Comparison of ENCODE assay signal across 2 cellular contexts in genomic region chr11:6962673-6963072, GRCh38.
TF ChIP-seq lines count a peak whose summit lies in the region.

No MANE protein-coding gene starts in this region.

TF ChIP-seq in K562, 482 proteins besides CTCF, POLR2A, EP300 and RAD21:
- no peak for TF ChIP-seq CEBPG (CRISPR knock-in tag; IDR thresholded peaks at IDR 0.05)
- TF ChIP-seq CEBPG (tag; conservative IDR thresholded peaks at IDR 0.05 in 1 of 2, IDR thresholded peaks at IDR 0.05 in 1 of 2) = peak; percentile 23 to 75; a peak in 3 of 4 replicates
- no peak for TF ChIP-seq SP1 (CRISPR knock-in tag; IDR thresholded peaks at IDR 0.05)
- no peak for TF ChIP-seq NR2F6 (CRISPR knock-in tag; IDR thresholded peaks at IDR 0.05)
- no peak for TF ChIP-seq ZNF398 (CRISPR knock-in tag; IDR thresholded peaks at IDR 0.05)
- no peak for TF ChIP-seq SMARCB1 (IDR thresholded peaks at IDR 0.05; ENCODE audit: insufficient read length, low read depth)

TF ChIP-seq in SK-N-SH treated with all-trans-retinoic acid at 6 μM for 48 hours, 23 proteins besides CTCF, POLR2A, EP300 and RAD21 (continued from another document):
- TF ChIP-seq ZNF565 (CRISPR knock-in tag; conservative IDR thresholded peaks at IDR 0.05; ENCODE audit: low read depth) (no peak), CSDC2 (CRISPR knock-in tag; IDR thresholded peaks at IDR 0.05) (no peak), GLIS3 (CRISPR knock-in tag; IDR thresholded peaks at IDR 0.05) (no peak), TCF4 (CRISPR knock-in tag; IDR thresholded peaks at IDR 0.05; ENCODE audit: borderline replicate concordance) (no peak), SNAI2 (CRISPR knock-in tag; IDR thresholded peaks at IDR 0.05) (no peak)
TF ChIP-seq in SK-N-SH treated with all-trans-retinoic acid at 6 μM for 48 hours: peak in this region for 0.
